Comparison of ENCODE assay signal across 20 cellular contexts in the genomic region with DNA sequence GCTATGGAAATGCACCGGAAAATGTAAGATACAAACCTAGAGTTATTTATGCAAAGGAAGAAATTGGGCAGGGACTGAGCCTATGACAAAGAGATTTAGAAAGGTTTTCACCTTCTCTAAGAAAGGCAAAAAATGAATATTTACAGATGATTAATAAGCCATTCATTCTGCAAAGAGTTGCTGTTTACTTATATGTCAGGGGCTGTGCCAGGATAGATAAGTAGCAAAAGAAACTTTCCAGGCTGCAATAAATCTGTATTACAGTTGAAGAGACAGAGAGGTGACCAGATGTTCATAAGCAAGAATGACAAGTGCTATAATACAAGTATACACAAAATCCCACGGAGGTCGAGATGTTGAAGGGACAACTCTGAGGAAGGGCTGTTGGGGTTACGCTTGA.
DNase-seq lines count a peak whose midpoint lies in the region; ATAC-seq and TF ChIP-seq lines count a peak whose summit lies in the region.
"Had no signal": no experiment of that assay in that cellular context is flagged by ENCODE, and none has a peak within 500 bp of the region (broad histone marks: within the 10 kb centered on the region; RNA-seq: fewer than 3 reads in every experiment).

No MANE protein-coding gene starts in this region.

- no peaks in the 10 kb centered on the region for H3K36me3 ChIP-seq in GM23338 (ENCODE audit: insufficient read depth)
- H3K36me3 ChIP-seq: BLaER1 treated with 17β-estradiol and CSF1 and Interleukin-3, amounts not matched to agents 10 nM and 100 nM had no signal

- 0 out of 2 replicates have a peak overlapping the region, but pooled peaks have one; percentile 11 for H3K27ac ChIP-seq in GM23338 (ENCODE audit: low read depth)
- H3K27ac ChIP-seq: 22Rv1; A549; BLaER1 treated with 17β-estradiol and CSF1 and Interleukin-3, amounts not matched to agents 10 nM and 100 nM; C4-2B had no signal

- H3K36me3 Mint-ChIP-seq in GM23338 (ENCODE audit: low read depth) (peaks cover 28% of the 10 kb centered on the region), nephron progenitor cell (ENCODE audit: low read depth) (peaks cover 11% of the 10 kb centered on the region)
- H3K36me3 Mint-ChIP-seq: CD8-positive, alpha-beta T cell had no signal

- no peaks in the 10 kb centered on the region for H3F3A ChIP-seq in GM23338 (replicated peaks; ENCODE audit: low read depth)

- H3K27ac Mint-ChIP-seq in GM23338 (peak overlapping the region; percentile 17; the same call in 1 of the 2 replicates), nephron progenitor cell (peak overlapping the region; percentile 67)
- H3K27ac Mint-ChIP-seq: B cell; CD4-positive, alpha-beta T cell; CD8-positive, alpha-beta T cell had no signal

- TF ChIP-seq CTCF in GM23338 (conservative IDR thresholded peaks at IDR 0.05; ENCODE audit: low read depth in 2 of 2) (no peak), nephron progenitor cell (IDR thresholded peaks at IDR 0.05) (no peak)

- ATAC-seq in GM23338 (no peak), GM21737 (IDR thresholded peaks at IDR 0.05; ENCODE audit: unreplicated experiment) (no peak), HG03378 (IDR thresholded peaks at IDR 0.05; ENCODE audit: unreplicated experiment) (no peak), esophagus mucosa (no peak)
- ATAC-seq: A549; CD8-positive, alpha-beta T cell had no signal

- H3K4me1 ChIP-seq in GM23338 (ENCODE audit: insufficient read depth) = peaks cover 16% of the 10 kb centered on the region
- H3K4me1 ChIP-seq: A549; BLaER1 treated with 17β-estradiol and CSF1 and Interleukin-3, amounts not matched to agents 10 nM and 100 nM; Caco-2 had no signal

- H4K20me1 ChIP-seq in GM23338 (replicated peaks; ENCODE audit: insufficient read depth) = no peaks in the 10 kb centered on the region; the same call in 1 of the 2 replicates
- H4K20me1 ChIP-seq: BLaER1 treated with 17β-estradiol and CSF1 and Interleukin-3, amounts not matched to agents 10 nM and 100 nM had no signal

- peaks cover 3% of the 10 kb centered on the region; the same call in 1 of the 2 replicates for H3K9me2 ChIP-seq in GM23338 (ENCODE audit: insufficient read depth)

- H3K79me2 ChIP-seq in GM23338 (replicated peaks; ENCODE audit: insufficient read depth) = no peaks in the 10 kb centered on the region

- H3K27me3 Mint-ChIP-seq in GM23338 (ENCODE audit: insufficient read depth, low read depth, poor library complexity) (no peaks in the 10 kb centered on the region), nephron progenitor cell (ENCODE audit: low read depth, poor library complexity) (peaks cover 20% of the 10 kb centered on the region)
- H3K27me3 Mint-ChIP-seq: B cell; CD4-positive, alpha-beta T cell had no signal

- H3K4me3 ChIP-seq in GM23338 = no peak overlapping the region
- H3K4me3 ChIP-seq: A549; BLaER1 treated with 17β-estradiol and CSF1 and Interleukin-3, amounts not matched to agents 10 nM and 100 nM had no signal

- no peak overlapping the region for H3K4me2 ChIP-seq in GM23338
- H3K4me2 ChIP-seq: A549; BLaER1 treated with 17β-estradiol and CSF1 and Interleukin-3, amounts not matched to agents 10 nM and 100 nM had no signal

- H3K9me3 Mint-ChIP-seq in GM23338 (peaks cover 30% of the 10 kb centered on the region), nephron progenitor cell (peaks cover 30% of the 10 kb centered on the region)

- H3K4me3 Mint-ChIP-seq in GM23338 (no peak overlapping the region), nephron progenitor cell (no peak overlapping the region)
- H3K4me3 Mint-ChIP-seq: B cell; CD4-positive, alpha-beta T cell; CD8-positive, alpha-beta T cell had no signal

- H3K4me1 Mint-ChIP-seq in GM23338 (peaks cover 21% of the 10 kb centered on the region), nephron progenitor cell (peaks cover 13% of the 10 kb centered on the region)
- H3K4me1 Mint-ChIP-seq: B cell had no signal

- no peaks in the 10 kb centered on the region for H3K27me3 ChIP-seq in GM23338 (ENCODE audit: insufficient read depth)
- H3K27me3 ChIP-seq: BLaER1 treated with 17β-estradiol and CSF1 and Interleukin-3, amounts not matched to agents 10 nM and 100 nM had no signal

- peak; percentile 13 for DNase-seq in NCI-H2171 treated with DMSO at 0.1 percent for 48 hours (lab: John Stamatoyannopoulos, UW)
- DNase-seq in NCI-H2171 (lab: John Stamatoyannopoulos, UW) = no peak
- DNase-seq in GM23338 (ENCODE audit: low spot score) = no peak
- no peak for DNase-seq in nephron progenitor cell
- peak; percentile 30 for DNase-seq in pons (ENCODE audit: low spot score)
- DNase-seq: AML-193; Caco-2; Calu3; CD4-positive, alpha-beta T cell; CD8-positive, alpha-beta T cell; DMS79 treated with DMSO at 0.1 percent for 48 hours; GF-D8 had no signal

- H2AFZ ChIP-seq in GM23338 = no peak overlapping the region

TF ChIP-seq in GM23338, 12 proteins besides CTCF, POLR2A, EP300 and RAD21 (continues in another document):
- no peak for TF ChIP-seq EZH2phosphoT487 (IDR thresholded peaks at IDR 0.05; ENCODE audit: unreplicated experiment)
- no peak for TF ChIP-seq ZNF114 (CRISPR knock-in tag; IDR thresholded peaks at IDR 0.05)
- no peak for TF ChIP-seq NANOG (IDR thresholded peaks at IDR 0.05; ENCODE audit: borderline replicate concordance)
- no peak for TF ChIP-seq JUNB (IDR thresholded peaks at IDR 0.05; ENCODE audit: unreplicated experiment)
- TF ChIP-seq POLR2AphosphoS5 (IDR thresholded peaks at IDR 0.05; ENCODE audit: low read depth) = no peak
- TF ChIP-seq STAT1 (IDR thresholded peaks at IDR 0.05; ENCODE audit: unreplicated experiment) = no peak
- TF ChIP-seq, protein P1, sequence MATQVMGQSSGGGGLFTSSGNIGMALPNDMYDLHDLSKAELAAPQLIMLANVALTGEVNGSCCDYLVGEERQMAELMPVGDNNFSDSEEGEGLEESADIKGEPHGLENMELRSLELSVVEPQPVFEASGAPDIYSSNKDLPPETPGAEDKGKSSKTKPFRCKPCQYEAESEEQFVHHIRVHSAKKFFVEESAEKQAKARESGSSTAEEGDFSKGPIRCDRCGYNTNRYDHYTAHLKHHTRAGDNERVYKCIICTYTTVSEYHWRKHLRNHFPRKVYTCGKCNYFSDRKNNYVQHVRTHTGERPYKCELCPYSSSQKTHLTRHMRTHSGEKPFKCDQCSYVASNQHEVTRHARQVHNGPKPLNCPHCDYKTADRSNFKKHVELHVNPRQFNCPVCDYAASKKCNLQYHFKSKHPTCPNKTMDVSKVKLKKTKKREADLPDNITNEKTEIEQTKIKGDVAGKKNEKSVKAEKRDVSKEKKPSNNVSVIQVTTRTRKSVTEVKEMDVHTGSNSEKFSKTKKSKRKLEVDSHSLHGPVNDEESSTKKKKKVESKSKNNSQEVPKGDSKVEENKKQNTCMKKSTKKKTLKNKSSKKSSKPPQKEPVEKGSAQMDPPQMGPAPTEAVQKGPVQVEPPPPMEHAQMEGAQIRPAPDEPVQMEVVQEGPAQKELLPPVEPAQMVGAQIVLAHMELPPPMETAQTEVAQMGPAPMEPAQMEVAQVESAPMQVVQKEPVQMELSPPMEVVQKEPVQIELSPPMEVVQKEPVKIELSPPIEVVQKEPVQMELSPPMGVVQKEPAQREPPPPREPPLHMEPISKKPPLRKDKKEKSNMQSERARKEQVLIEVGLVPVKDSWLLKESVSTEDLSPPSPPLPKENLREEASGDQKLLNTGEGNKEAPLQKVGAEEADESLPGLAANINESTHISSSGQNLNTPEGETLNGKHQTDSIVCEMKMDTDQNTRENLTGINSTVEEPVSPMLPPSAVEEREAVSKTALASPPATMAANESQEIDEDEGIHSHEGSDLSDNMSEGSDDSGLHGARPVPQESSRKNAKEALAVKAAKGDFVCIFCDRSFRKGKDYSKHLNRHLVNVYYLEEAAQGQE (IDR thresholded peaks at IDR 0.05; ENCODE audit: unreplicated experiment) = no peak
- TF ChIP-seq EZH2 (IDR thresholded peaks at IDR 0.05; ENCODE audit: low read depth, unreplicated experiment) = no peak

Comparison
In these comparisons a context has a peak if more than half of its experiments do, and no peak if none do; other contexts are left out.
1. DNase-seq: peak in NCI-H2171 treated with DMSO at 0.1 percent for 48 hours (single experiment) and pons (single experiment); none in NCI-H2171 (single experiment), GM23338 (single experiment) and nephron progenitor cell (single experiment).